ENCODE assay signal across 8 cellular contexts in the genomic region with DNA sequence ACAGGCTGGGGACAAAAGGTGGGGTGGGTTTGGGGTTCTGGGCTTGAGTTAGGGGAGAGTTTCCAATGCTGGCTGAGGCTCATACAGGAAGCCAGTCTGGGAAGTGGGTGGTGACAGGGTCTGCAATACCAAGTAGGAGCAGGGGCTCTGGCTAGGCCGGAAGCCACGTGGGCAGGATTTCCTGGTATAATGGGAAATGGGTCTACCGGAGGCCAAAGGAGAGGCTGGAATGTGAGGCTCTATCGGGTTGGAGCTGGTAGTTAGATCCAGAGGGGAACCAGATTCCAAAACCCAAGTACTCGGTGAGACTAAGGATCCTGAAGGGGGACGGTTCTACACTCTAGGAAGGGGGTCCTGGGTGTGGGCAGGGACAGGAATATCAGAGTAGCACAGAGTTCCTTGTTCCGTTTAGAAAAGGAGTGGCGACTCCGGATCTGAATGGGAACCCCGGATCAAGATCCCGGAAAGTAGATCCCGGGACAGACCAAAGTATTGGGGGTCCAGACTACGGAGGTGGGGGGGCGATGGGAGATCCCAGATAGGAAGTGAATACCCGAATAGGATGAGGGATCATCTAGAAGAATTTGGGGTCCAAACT. TPM values are rescaled to one million over a fixed set of nuclear protein-coding genes. Genes with fewer than 3 reads are reported as not detected.
DNase-seq lines count a peak whose midpoint lies in the region; ATAC-seq and TF ChIP-seq lines count a peak whose summit lies in the region.

No MANE protein-coding gene starts in this region.

- CTCF ChIA-PET in WTC11 (lab: Charles Lee) = interaction anchor here (0.6 to 8.3 kb wide), 8 partner anchors 13 to 299 kb away, joined by 3 to 229 read pairs (median 6); partner anchors contain the start of gene QTRT1

- peaks cover 47 to 55% of the 10 kb centered on the region in 2 donors for H3K4me1 ChIP-seq in gastrocnemius medialis

- TF ChIP-seq POLR2A in gastrocnemius medialis (IDR thresholded peaks at IDR 0.05) = peak; percentile 16 to 27

- H3K4me3 Mint-ChIP-seq in WTC11 (peak overlapping the region; percentile 96), glutamatergic neuron (ENCODE audit: unreplicated experiment) (peak overlapping the region; percentile 98)

- peak overlapping the region; percentile 73 to 100 (median 84) for H3K4me3 ChIP-seq in gastrocnemius medialis

- H3K27me3 ChIP-seq in gastrocnemius medialis = peaks cover 13 to 23% (median 22%) of the 10 kb centered on the region in 3 donors

- peaks cover 4% of the 10 kb centered on the region; the same call in 1 of the 2 replicates for H3K36me3 Mint-ChIP-seq in WTC11
- no peaks in the 10 kb centered on the region for H3K36me3 Mint-ChIP-seq in glutamatergic neuron (ENCODE audit: unreplicated experiment)

- H3K27ac Mint-ChIP-seq in WTC11 (peak overlapping the region; percentile 89), glutamatergic neuron (ENCODE audit: unreplicated experiment) (peak overlapping the region; percentile 70)

- in situ Hi-C loops in gastrocnemius medialis (cut with MboI; ENCODE audit: low sequenced_read_pairs in 4 of 4) = loop anchor here in 1 of 4 donors (25.0 kb wide), 1 partner anchor 160 kb away; the partner anchor contains the start of genes CDKN2D and KRI1

- TF ChIP-seq CTCF in WTC11 (IDR thresholded peaks at IDR 0.05) (no peak), glutamatergic neuron (IDR thresholded peaks at IDR 0.05; ENCODE audit: partially characterized antibody, unreplicated experiment) (no peak), gastrocnemius medialis (IDR thresholded peaks at IDR 0.05 in 4 of 5, conservative IDR thresholded peaks at IDR 0.05 in 1 of 5) (no peak)

- DNase-seq in activated effector memory CD4-positive, alpha-beta T cell treated with anti-CD3 and anti-CD28 coated beads, Interleukin-2, amount 50 U/mL, for 16 hours = peak; percentile 77
- DNase-seq in activated effector memory CD4-positive, alpha-beta T cell treated with Interleukin-2 at 50 U/mL for 16 hours = no peak
- DNase-seq in WTC11 (ENCODE audit: low spot score) (no peak), glutamatergic neuron (no peak), gastrocnemius medialis (no peak), occipital lobe (lab: John Stamatoyannopoulos, UW) (no peak), ecto neural progenitor cell (ENCODE audit: low spot score) (no peak)

- POLR2A ChIA-PET in WTC11 (lab: Charles Lee) = no interaction called here

- peaks cover 32% of the 10 kb centered on the region for H3K27me3 Mint-ChIP-seq in WTC11 (ENCODE audit: low read depth)
- peaks cover 11% of the 10 kb centered on the region for H3K27me3 Mint-ChIP-seq in glutamatergic neuron (ENCODE audit: unreplicated experiment)

- ATAC-seq in WTC11 (no peak), gastrocnemius medialis (no peak), HG03139 (IDR thresholded peaks at IDR 0.05; ENCODE audit: unreplicated experiment) (no peak)

- no peaks in the 10 kb centered on the region for H3K9me3 ChIP-seq in gastrocnemius medialis

- peak overlapping the region; percentile 87 to 98 (median 90) for H3K27ac ChIP-seq in gastrocnemius medialis

- peaks cover 19% of the 10 kb centered on the region for H3K4me1 Mint-ChIP-seq in WTC11
- peaks cover 3% of the 10 kb centered on the region for H3K4me1 Mint-ChIP-seq in glutamatergic neuron (ENCODE audit: low read depth, unreplicated experiment)

- no peaks in the 10 kb centered on the region for H3K9me3 Mint-ChIP-seq in WTC11
- H3K9me3 Mint-ChIP-seq in glutamatergic neuron (ENCODE audit: unreplicated experiment) = peaks cover 9% of the 10 kb centered on the region

- intact Hi-C loops in gastrocnemius medialis (cut with DNase I; ENCODE audit: low total_unique reads) = loop anchor here (1.0 to 10.0 kb wide), 7 partner anchors 14 to 285 kb away; partner anchors contain the start of genes CDKN2D, EIF3G, ILF3 and KEAP1

- H3K36me3 ChIP-seq in gastrocnemius medialis = no peaks in the 10 kb centered on the region

TF ChIP-seq in WTC11, 78 proteins besides CTCF, POLR2A, EP300 and RAD21:
- TF ChIP-seq SOX15 (CRISPR knock-in tag; IDR thresholded peaks at IDR 0.05) (no peak), USF2 (CRISPR knock-in tag; IDR thresholded peaks at IDR 0.05) (peak; percentile 62)

RNA-seq across cellular contexts. Expression of gene CDC37, which starts 0.8 kb away (rescaled TPM):
- total RNA-seq in WTC11 (2021) = 163 to 204 TPM (median 164 TPM) in 3 replicates
- total RNA-seq in glutamatergic neuron (ENCODE audit: unreplicated experiment) = 128 TPM
- total RNA-seq in gastrocnemius medialis = 100 to 1,000 TPM; 133 to 189 (median 163) TPM
- total RNA-seq in occipital lobe = 43.7 TPM

RNA-seq across cellular contexts. Expression of gene PDE4A, which starts 17.8 kb away (rescaled TPM):
- total RNA-seq in WTC11 (2021) (5.3 to 5.9 TPM (median 5.8 TPM) in 3 replicates), glutamatergic neuron (ENCODE audit: unreplicated experiment) (5.7 TPM), gastrocnemius medialis (10 to 100 TPM in 1 of 4 donors, 1 to 10 TPM in 3; 6.4 to 10.1 (median 8.4) TPM), occipital lobe (5.6 TPM)

RNA-seq across cellular contexts. Expression of gene TYK2, which starts 22.2 kb away (rescaled TPM):
- 63.8 to 66.4 TPM (median 65.1 TPM) in 3 replicates for total RNA-seq in WTC11 (2021)
- total RNA-seq in glutamatergic neuron (ENCODE audit: unreplicated experiment) = 90.4 TPM
- 10 to 100 TPM; 32.6 to 58.5 (median 50.9) TPM for total RNA-seq in gastrocnemius medialis
- 26.5 TPM for total RNA-seq in occipital lobe
